ENCODE assay signal across 16 cellular contexts in the genomic region with DNA sequence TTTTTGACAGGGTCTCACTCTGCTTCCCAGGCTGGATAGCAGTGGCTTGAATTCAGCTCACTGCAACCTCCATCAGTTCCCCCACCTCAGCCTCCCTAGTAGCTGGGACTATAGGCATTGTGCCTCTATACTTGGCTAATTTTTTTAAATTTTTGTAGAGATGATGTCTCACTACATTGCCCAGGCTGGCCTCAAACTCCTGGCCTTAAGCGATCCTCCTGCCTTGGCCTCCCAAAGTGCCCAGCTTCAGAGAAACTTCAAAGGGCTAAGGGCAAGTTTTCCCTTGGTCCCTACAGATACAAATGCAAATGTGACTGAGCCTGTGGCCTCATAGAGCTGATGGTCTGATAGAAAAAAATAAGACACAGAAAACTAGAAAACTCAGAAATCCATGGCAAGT. TPM values are rescaled to one million over a fixed set of nuclear protein-coding genes. Genes with fewer than 3 reads are reported as not detected.
DNase-seq lines count a peak whose midpoint lies in the region; ATAC-seq and TF ChIP-seq lines count a peak whose summit lies in the region.
"Had no signal": no experiment of that assay in that cellular context is flagged by ENCODE, and none has a peak within 500 bp of the region (broad histone marks: within the 10 kb centered on the region; RNA-seq: fewer than 3 reads in every experiment).

No MANE protein-coding gene starts in this region.

- no peaks in the 10 kb centered on the region for H3K36me3 Mint-ChIP-seq in activated naive CD8-positive, alpha-beta T cell
- H3K36me3 Mint-ChIP-seq in activated naive CD8-positive, alpha-beta T cell treated with anti-CD3 and anti-CD28 coated beads for 36 hours = no peaks in the 10 kb centered on the region
- peaks cover 25% of the 10 kb centered on the region for H3K36me3 Mint-ChIP-seq in WTC11
- H3K36me3 Mint-ChIP-seq in activated T-helper 1 cell treated with anti-CD3 and anti-CD28 coated beads, Interleukin-12 subunit alpha, Interleukin-12 subunit beta, Interleukin-2, Interleukin-4 antibody, amounts not matched to agents 30 ng/mL and 10 ng/mL and 1 ng/mL, durations not matched to agents 14 hours and 24 hours and 36 hours (ENCODE audit: low read depth) = no peaks in the 10 kb centered on the region
- H3K36me3 Mint-ChIP-seq: CD4-positive, alpha-beta memory T cell had no signal

- no peak overlapping the region for H2BK5ac ChIP-seq in mesenchymal stem cell (ENCODE audit: low read depth, low read length, poor library complexity, severe bottlenecking)

- DNase-seq in activated naive CD8-positive, alpha-beta T cell treated with anti-CD3 and anti-CD28 coated beads for 36 hours = no peak
- DNase-seq in WTC11 (ENCODE audit: low spot score) (no peak), mesenchymal stem cell (no peak), OCI-M2 (lab: John Stamatoyannopoulos, UW; ENCODE audit: unreplicated experiment) (no peak)
- no peak for DNase-seq in activated T-helper 1 cell treated with anti-CD3 and anti-CD28 coated beads, Interleukin-12 subunit alpha, Interleukin-12 subunit beta, Interleukin-2, Interleukin-4 antibody, amounts not matched to agents 30 ng/mL and 10 ng/mL and 1 ng/mL, durations not matched to agents 14 hours and 24 hours and 36 hours (ENCODE audit: low spot score)
- DNase-seq: CD4-positive, alpha-beta memory T cell; DMS153; DMS79; GDM1; GOT3 had no signal

- peak overlapping the region; percentile 64 for H3K27ac Mint-ChIP-seq in activated naive CD8-positive, alpha-beta T cell
- H3K27ac Mint-ChIP-seq in activated naive CD8-positive, alpha-beta T cell treated with anti-CD3 and anti-CD28 coated beads for 36 hours = no peak overlapping the region
- peak overlapping the region; percentile 29 for H3K27ac Mint-ChIP-seq in WTC11
- no peak overlapping the region for H3K27ac Mint-ChIP-seq in activated T-helper 1 cell treated with anti-CD3 and anti-CD28 coated beads, Interleukin-12 subunit alpha, Interleukin-12 subunit beta, Interleukin-2, Interleukin-4 antibody, amounts not matched to agents 30 ng/mL and 10 ng/mL and 1 ng/mL, durations not matched to agents 14 hours and 24 hours and 36 hours
- H3K27ac Mint-ChIP-seq: CD14-positive monocyte had no signal

- H3K4ac ChIP-seq in mesenchymal stem cell (ENCODE audit: low read depth in 1 of 2, low read length in 2 of 2) = no peak overlapping the region

- TF ChIP-seq CTCF in WTC11 (IDR thresholded peaks at IDR 0.05) = no peak

- peaks cover 11% of the 10 kb centered on the region for H3K9me3 ChIP-seq in mesenchymal stem cell (ENCODE audit: control insufficient read depth, low read length)

- no peaks in the 10 kb centered on the region for H3K79me1 ChIP-seq in mesenchymal stem cell (replicated peaks; ENCODE audit: low read length, poor library complexity, severe bottlenecking)

- H3K9me3 Mint-ChIP-seq in activated naive CD8-positive, alpha-beta T cell (ENCODE audit: low read depth) = peaks cover 10% of the 10 kb centered on the region
- peaks cover 11% of the 10 kb centered on the region for H3K9me3 Mint-ChIP-seq in activated naive CD8-positive, alpha-beta T cell treated with anti-CD3 and anti-CD28 coated beads for 36 hours
- H3K9me3 Mint-ChIP-seq in WTC11 = peaks cover 23% of the 10 kb centered on the region
- H3K9me3 Mint-ChIP-seq in activated T-helper 1 cell treated with anti-CD3 and anti-CD28 coated beads, Interleukin-12 subunit alpha, Interleukin-12 subunit beta, Interleukin-2, Interleukin-4 antibody, amounts not matched to agents 30 ng/mL and 10 ng/mL and 1 ng/mL, durations not matched to agents 14 hours and 24 hours and 36 hours = no peaks in the 10 kb centered on the region

- CTCF ChIA-PET in WTC11 (lab: Charles Lee) = interaction anchor here (0.8 to 1.3 kb wide), 2 partner anchors 12 to 119 kb away, joined by 3 to 5 read pairs; a partner anchor contains a TSS

- no peak overlapping the region for H3K4me3 Mint-ChIP-seq in activated naive CD8-positive, alpha-beta T cell
- no peak overlapping the region for H3K4me3 Mint-ChIP-seq in activated naive CD8-positive, alpha-beta T cell treated with anti-CD3 and anti-CD28 coated beads for 36 hours
- peak overlapping the region; percentile 10 for H3K4me3 Mint-ChIP-seq in WTC11
- H3K4me3 Mint-ChIP-seq in activated T-helper 1 cell treated with anti-CD3 and anti-CD28 coated beads, Interleukin-12 subunit alpha, Interleukin-12 subunit beta, Interleukin-2, Interleukin-4 antibody, amounts not matched to agents 30 ng/mL and 10 ng/mL and 1 ng/mL, durations not matched to agents 14 hours and 24 hours and 36 hours = no peak overlapping the region
- H3K4me3 Mint-ChIP-seq: CD14-positive monocyte; CD4-positive, alpha-beta memory T cell had no signal

- peaks cover 14% of the 10 kb centered on the region for H3K4me1 ChIP-seq in mesenchymal stem cell (ENCODE audit: control insufficient read depth, insufficient read depth, low read depth, low read length)
- H3K4me1 ChIP-seq: BLaER1 had no signal

- H4K91ac ChIP-seq in mesenchymal stem cell (ENCODE audit: low read length) = no peak overlapping the region

- no peak overlapping the region for H3K4me3 ChIP-seq in mesenchymal stem cell (ENCODE audit: insufficient read depth in 1 of 2, low read depth in 1 of 2, low read length in 2 of 2)
- H3K4me3 ChIP-seq: BLaER1, HAP-1 had no signal

- no peak overlapping the region for H3K9ac ChIP-seq in mesenchymal stem cell (ENCODE audit: low read length)
- H3K9ac ChIP-seq: BLaER1 had no signal

- H2AFZ ChIP-seq in mesenchymal stem cell (ENCODE audit: low read depth, low read length) = no peak overlapping the region

- POLR2A ChIA-PET in WTC11 (lab: Charles Lee) = interaction anchor here (0.9 to 1.2 kb wide), 2 partner anchors 53 to 93 kb away, joined by 3 read pairs; a partner anchor contains a TSS

- no peaks in the 10 kb centered on the region for H3K27me3 ChIP-seq in mesenchymal stem cell (ENCODE audit: control insufficient read depth in 1 of 2, insufficient read depth in 1 of 2, low read length in 2 of 2)
- H3K27me3 ChIP-seq: BLaER1 had no signal

- H3K4me1 Mint-ChIP-seq in activated naive CD8-positive, alpha-beta T cell (ENCODE audit: low read depth) = peaks cover 18% of the 10 kb centered on the region
- peaks cover 11% of the 10 kb centered on the region for H3K4me1 Mint-ChIP-seq in activated naive CD8-positive, alpha-beta T cell treated with anti-CD3 and anti-CD28 coated beads for 36 hours
- peaks cover 66% of the 10 kb centered on the region for H3K4me1 Mint-ChIP-seq in WTC11
- H3K4me1 Mint-ChIP-seq in activated T-helper 1 cell treated with anti-CD3 and anti-CD28 coated beads, Interleukin-12 subunit alpha, Interleukin-12 subunit beta, Interleukin-2, Interleukin-4 antibody, amounts not matched to agents 30 ng/mL and 10 ng/mL and 1 ng/mL, durations not matched to agents 14 hours and 24 hours and 36 hours (ENCODE audit: low read depth) = peaks cover 16% of the 10 kb centered on the region

- H3K27ac ChIP-seq in mesenchymal stem cell (ENCODE audit: low read length, poor library complexity, severe bottlenecking) = no peak overlapping the region
- H3K27ac ChIP-seq: 22Rv1, BLaER1 had no signal

- H2BK12ac ChIP-seq in mesenchymal stem cell (ENCODE audit: low read length in 2 of 2) = no peak overlapping the region

- H2BK15ac ChIP-seq in mesenchymal stem cell (ENCODE audit: low read depth, poor library complexity, severe bottlenecking) = no peak overlapping the region

- H3K23ac ChIP-seq in mesenchymal stem cell (ENCODE audit: low read length in 2 of 2) = no peak overlapping the region

- ATAC-seq in WTC11 (peak; percentile 16), HG03196 (IDR thresholded peaks at IDR 0.05; ENCODE audit: unreplicated experiment) (no peak)

- no peaks in the 10 kb centered on the region for H3K27me3 Mint-ChIP-seq in activated naive CD8-positive, alpha-beta T cell
- H3K27me3 Mint-ChIP-seq in activated naive CD8-positive, alpha-beta T cell treated with anti-CD3 and anti-CD28 coated beads for 36 hours = peaks cover 3% of the 10 kb centered on the region
- peaks cover 4% of the 10 kb centered on the region for H3K27me3 Mint-ChIP-seq in WTC11 (ENCODE audit: low read depth)
- H3K27me3 Mint-ChIP-seq in activated T-helper 1 cell treated with anti-CD3 and anti-CD28 coated beads, Interleukin-12 subunit alpha, Interleukin-12 subunit beta, Interleukin-2, Interleukin-4 antibody, amounts not matched to agents 30 ng/mL and 10 ng/mL and 1 ng/mL, durations not matched to agents 14 hours and 24 hours and 36 hours (ENCODE audit: insufficient read depth) = peaks cover 8% of the 10 kb centered on the region

- intact Hi-C loops in activated T-helper 1 cell treated with anti-CD3 and anti-CD28 coated beads, Interleukin-12 subunit alpha, Interleukin-12 subunit beta, Interleukin-2, Interleukin-4 antibody, amounts not matched to agents 30 ng/mL and 10 ng/mL and 1 ng/mL, durations not matched to agents 14 hours and 24 hours and 36 hours (cut with micrococcal nuclease) = no loop called here

- H3K36me3 ChIP-seq in mesenchymal stem cell (ENCODE audit: control insufficient read depth in 1 of 2, insufficient read depth in 2 of 2, low read depth in 1 of 2, low read length in 2 of 2) = no peaks in the 10 kb centered on the region
- H3K36me3 ChIP-seq: BLaER1, HAP-1 had no signal

- peak overlapping the region; percentile 53 for H2AK5ac ChIP-seq in mesenchymal stem cell (ENCODE audit: low read length, severe bottlenecking)

- H3K18ac ChIP-seq in mesenchymal stem cell (ENCODE audit: low read depth in 1 of 2, low read length in 2 of 2) = no peak overlapping the region

- no peak overlapping the region for H4K8ac ChIP-seq in mesenchymal stem cell (ENCODE audit: low read length)

- no peak overlapping the region for H3K4me2 ChIP-seq in mesenchymal stem cell (ENCODE audit: low read length, poor library complexity, severe bottlenecking)
- H3K4me2 ChIP-seq: BLaER1 had no signal

- 100% methylated on average over 1 of the region's 1 CpG for WGBS in mesenchymal stem cell

- no peak overlapping the region for H3K14ac ChIP-seq in mesenchymal stem cell (ENCODE audit: low read length in 2 of 2)

- H2BK120ac ChIP-seq in mesenchymal stem cell (ENCODE audit: low read depth, low read length) = no peak overlapping the region

RNA-seq across cellular contexts. Expression of a gene that starts 52.9 kb away (rescaled TPM):
- 100 to 1,000 TPM; 252 to 256 TPM for total RNA-seq in activated naive CD8-positive, alpha-beta T cell treated with anti-CD3 and anti-CD28 coated beads for 36 hours
- total RNA-seq in WTC11 (2021) = 199 to 236 TPM (median 203 TPM) in 3 replicates
- polyA plus RNA-seq in mesenchymal stem cell (2013, experiment 1 of 2) = 83.1 TPM
- polyA plus RNA-seq in mesenchymal stem cell (2013, experiment 2 of 2) = 74.6 TPM
- 291 and 295 TPM in 2 replicates for total RNA-seq in activated T-helper 1 cell treated with anti-CD3 and anti-CD28 coated beads, Interleukin-12 subunit alpha, Interleukin-12 subunit beta, Interleukin-2, Interleukin-4 antibody, amounts not matched to agents 30 ng/mL and 10 ng/mL and 1 ng/mL, durations not matched to agents 14 hours and 24 hours and 36 hours

Comparison
In these comparisons a context has a peak if more than half of its experiments do, and no peak if none do; other contexts are left out.
1. H3K27ac Mint-ChIP-seq: peak in activated naive CD8-positive, alpha-beta T cell (single experiment) and WTC11 (single experiment); none in activated naive CD8-positive, alpha-beta T cell treated with anti-CD3 and anti-CD28 coated beads for 36 hours (single experiment) and activated T-helper 1 cell treated with anti-CD3 and anti-CD28 coated beads, Interleukin-12 subunit alpha, Interleukin-12 subunit beta, Interleukin-2, Interleukin-4 antibody, amounts not matched to agents 30 ng/mL and 10 ng/mL and 1 ng/mL, durations not matched to agents 14 hours and 24 hours and 36 hours (single experiment).